1 cellular context compared by ENCODE assay signal in the genomic region with DNA sequence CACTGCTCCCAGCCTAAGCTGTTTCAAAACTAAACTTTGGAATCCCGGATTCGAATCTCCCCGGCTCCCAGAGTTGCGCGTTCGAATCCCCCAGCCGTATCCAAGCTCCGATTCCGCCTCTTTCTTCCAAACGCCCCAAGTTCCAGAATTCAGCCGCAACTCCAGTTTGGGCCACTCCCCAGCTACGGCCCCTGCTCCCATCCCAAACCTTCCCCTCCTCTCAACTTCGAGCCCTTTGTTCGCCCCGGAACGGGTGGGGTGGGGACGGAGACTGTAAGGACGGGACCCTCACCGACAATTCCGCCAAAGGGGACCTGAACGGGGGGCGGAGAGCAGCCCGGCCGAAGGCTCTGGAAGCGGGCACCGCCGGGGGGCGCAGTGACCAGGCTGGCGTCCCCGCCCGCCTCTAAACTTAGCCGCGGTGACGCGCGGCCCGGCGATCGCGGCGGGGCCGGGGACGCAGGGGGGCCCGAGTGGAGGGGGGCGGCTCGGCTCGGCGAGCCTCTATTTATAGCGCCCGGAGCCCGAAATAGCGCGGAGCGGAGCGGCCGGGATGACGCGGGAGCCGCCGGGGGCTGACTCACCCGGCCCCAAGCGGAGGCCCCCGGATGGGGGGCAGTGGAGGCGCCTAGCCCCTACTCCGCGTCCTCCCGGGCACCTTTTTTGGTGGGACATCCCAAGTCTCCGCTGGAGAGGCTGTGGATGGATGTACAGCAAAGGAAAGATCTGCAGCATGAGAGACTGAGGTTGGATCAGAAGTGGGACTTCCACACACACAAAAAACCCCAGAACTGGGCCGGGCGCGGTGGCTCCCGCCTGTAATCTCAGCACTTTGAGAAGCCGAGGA.
TF ChIP-seq lines count a peak whose summit lies in the region.

No MANE protein-coding gene starts in this region.

TF ChIP-seq in HepG2, 621 proteins besides CTCF, POLR2A, EP300 and RAD21 (continued from another document and continues in another):
- TF ChIP-seq, protein P1, sequence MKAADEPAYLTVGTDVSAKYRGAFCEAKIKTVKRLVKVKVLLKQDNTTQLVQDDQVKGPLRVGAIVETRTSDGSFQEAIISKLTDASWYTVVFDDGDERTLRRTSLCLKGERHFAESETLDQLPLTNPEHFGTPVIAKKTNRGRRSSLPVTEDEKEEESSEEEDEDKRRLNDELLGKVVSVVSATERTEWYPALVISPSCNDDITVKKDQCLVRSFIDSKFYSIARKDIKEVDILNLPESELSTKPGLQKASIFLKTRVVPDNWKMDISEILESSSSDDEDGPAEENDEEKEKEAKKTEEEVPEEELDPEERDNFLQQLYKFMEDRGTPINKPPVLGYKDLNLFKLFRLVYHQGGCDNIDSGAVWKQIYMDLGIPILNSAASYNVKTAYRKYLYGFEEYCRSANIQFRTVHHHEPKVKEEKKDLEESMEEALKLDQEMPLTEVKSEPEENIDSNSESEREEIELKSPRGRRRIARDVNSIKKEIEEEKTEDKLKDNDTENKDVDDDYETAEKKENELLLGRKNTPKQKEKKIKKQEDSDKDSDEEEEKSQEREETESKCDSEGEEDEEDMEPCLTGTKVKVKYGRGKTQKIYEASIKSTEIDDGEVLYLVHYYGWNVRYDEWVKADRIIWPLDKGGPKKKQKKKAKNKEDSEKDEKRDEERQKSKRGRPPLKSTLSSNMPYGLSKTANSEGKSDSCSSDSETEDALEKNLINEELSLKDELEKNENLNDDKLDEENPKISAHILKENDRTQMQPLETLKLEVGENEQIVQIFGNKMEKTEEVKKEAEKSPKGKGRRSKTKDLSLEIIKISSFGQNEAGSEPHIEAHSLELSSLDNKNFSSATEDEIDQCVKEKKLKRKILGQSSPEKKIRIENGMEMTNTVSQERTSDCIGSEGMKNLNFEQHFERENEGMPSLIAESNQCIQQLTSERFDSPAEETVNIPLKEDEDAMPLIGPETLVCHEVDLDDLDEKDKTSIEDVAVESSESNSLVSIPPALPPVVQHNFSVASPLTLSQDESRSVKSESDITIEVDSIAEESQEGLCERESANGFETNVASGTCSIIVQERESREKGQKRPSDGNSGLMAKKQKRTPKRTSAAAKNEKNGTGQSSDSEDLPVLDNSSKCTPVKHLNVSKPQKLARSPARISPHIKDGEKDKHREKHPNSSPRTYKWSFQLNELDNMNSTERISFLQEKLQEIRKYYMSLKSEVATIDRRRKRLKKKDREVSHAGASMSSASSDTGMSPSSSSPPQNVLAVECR (CRISPR knock-in tag; IDR thresholded peaks at IDR 0.05; ENCODE audit: borderline replicate concordance) = peak; percentile 42; the same call in 1 of the 2 replicates
- TF ChIP-seq, protein P2, sequence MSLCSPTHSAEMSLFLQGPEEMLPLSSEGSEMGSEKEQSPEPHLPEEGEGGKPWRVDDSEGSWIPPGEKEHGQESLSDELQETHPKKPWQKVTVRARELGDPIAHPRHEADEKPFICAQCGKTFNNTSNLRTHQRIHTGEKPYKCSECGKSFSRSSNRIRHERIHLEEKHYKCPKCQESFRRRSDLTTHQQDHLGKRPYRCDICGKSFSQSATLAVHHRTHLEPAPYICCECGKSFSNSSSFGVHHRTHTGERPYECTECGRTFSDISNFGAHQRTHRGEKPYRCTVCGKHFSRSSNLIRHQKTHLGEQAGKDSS (CRISPR knock-in tag; IDR thresholded peaks at IDR 0.05; ENCODE audit: borderline replicate concordance, low read depth) = no peak
- TF ChIP-seq ZNF501 (CRISPR knock-in tag; IDR thresholded peaks at IDR 0.05) = 0 out of 2 replicates have a peak, but pooled peaks have one; percentile 47
- TF ChIP-seq, protein P3, sequence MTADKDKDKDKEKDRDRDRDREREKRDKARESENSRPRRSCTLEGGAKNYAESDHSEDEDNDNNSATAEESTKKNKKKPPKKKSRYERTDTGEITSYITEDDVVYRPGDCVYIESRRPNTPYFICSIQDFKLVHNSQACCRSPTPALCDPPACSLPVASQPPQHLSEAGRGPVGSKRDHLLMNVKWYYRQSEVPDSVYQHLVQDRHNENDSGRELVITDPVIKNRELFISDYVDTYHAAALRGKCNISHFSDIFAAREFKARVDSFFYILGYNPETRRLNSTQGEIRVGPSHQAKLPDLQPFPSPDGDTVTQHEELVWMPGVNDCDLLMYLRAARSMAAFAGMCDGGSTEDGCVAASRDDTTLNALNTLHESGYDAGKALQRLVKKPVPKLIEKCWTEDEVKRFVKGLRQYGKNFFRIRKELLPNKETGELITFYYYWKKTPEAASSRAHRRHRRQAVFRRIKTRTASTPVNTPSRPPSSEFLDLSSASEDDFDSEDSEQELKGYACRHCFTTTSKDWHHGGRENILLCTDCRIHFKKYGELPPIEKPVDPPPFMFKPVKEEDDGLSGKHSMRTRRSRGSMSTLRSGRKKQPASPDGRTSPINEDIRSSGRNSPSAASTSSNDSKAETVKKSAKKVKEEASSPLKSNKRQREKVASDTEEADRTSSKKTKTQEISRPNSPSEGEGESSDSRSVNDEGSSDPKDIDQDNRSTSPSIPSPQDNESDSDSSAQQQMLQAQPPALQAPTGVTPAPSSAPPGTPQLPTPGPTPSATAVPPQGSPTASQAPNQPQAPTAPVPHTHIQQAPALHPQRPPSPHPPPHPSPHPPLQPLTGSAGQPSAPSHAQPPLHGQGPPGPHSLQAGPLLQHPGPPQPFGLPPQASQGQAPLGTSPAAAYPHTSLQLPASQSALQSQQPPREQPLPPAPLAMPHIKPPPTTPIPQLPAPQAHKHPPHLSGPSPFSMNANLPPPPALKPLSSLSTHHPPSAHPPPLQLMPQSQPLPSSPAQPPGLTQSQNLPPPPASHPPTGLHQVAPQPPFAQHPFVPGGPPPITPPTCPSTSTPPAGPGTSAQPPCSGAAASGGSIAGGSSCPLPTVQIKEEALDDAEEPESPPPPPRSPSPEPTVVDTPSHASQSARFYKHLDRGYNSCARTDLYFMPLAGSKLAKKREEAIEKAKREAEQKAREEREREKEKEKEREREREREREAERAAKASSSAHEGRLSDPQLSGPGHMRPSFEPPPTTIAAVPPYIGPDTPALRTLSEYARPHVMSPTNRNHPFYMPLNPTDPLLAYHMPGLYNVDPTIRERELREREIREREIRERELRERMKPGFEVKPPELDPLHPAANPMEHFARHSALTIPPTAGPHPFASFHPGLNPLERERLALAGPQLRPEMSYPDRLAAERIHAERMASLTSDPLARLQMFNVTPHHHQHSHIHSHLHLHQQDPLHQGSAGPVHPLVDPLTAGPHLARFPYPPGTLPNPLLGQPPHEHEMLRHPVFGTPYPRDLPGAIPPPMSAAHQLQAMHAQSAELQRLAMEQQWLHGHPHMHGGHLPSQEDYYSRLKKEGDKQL (CRISPR knock-in tag; IDR thresholded peaks at IDR 0.05; ENCODE audit: low read depth) = no peak
- no peak for TF ChIP-seq HDAC6 (IDR thresholded peaks at IDR 0.05; ENCODE audit: low read depth, low read length)
- TF ChIP-seq HMG20A (CRISPR knock-in tag; IDR thresholded peaks at IDR 0.05; ENCODE audit: borderline replicate concordance) = no peak
- TF ChIP-seq NFE2 (CRISPR knock-in tag; IDR thresholded peaks at IDR 0.05) = no peak
- no peak for TF ChIP-seq ZFP41 (CRISPR knock-in tag; IDR thresholded peaks at IDR 0.05; ENCODE audit: borderline replicate concordance)
- TF ChIP-seq CAMTA2 (CRISPR knock-in tag; IDR thresholded peaks at IDR 0.05; ENCODE audit: borderline replicate concordance) = no peak
- no peak for TF ChIP-seq RBM22 (optimal IDR thresholded peaks at IDR 0.05; ENCODE audit: low read length)
- no peak for TF ChIP-seq ZNF225 (CRISPR knock-in tag; IDR thresholded peaks at IDR 0.05)
- TF ChIP-seq, protein P4, sequence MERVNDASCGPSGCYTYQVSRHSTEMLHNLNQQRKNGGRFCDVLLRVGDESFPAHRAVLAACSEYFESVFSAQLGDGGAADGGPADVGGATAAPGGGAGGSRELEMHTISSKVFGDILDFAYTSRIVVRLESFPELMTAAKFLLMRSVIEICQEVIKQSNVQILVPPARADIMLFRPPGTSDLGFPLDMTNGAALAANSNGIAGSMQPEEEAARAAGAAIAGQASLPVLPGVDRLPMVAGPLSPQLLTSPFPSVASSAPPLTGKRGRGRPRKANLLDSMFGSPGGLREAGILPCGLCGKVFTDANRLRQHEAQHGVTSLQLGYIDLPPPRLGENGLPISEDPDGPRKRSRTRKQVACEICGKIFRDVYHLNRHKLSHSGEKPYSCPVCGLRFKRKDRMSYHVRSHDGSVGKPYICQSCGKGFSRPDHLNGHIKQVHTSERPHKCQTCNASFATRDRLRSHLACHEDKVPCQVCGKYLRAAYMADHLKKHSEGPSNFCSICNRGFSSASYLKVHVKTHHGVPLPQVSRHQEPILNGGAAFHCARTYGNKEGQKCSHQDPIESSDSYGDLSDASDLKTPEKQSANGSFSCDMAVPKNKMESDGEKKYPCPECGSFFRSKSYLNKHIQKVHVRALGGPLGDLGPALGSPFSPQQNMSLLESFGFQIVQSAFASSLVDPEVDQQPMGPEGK (CRISPR knock-in tag; IDR thresholded peaks at IDR 0.05) = peak; percentile 19; the same call in 1 of the 2 replicates
- no peak for TF ChIP-seq HHEX (CRISPR knock-in tag; IDR thresholded peaks at IDR 0.05)
- TF ChIP-seq ZNF839 (CRISPR knock-in tag; IDR thresholded peaks at IDR 0.05; ENCODE audit: borderline replicate concordance) = no peak
- no peak for TF ChIP-seq DMAP1 (CRISPR knock-in tag; IDR thresholded peaks at IDR 0.05)
- no peak for TF ChIP-seq ZNF557 (CRISPR knock-in tag; IDR thresholded peaks at IDR 0.05)
- peak; percentile 86 for TF ChIP-seq RCOR2 (CRISPR knock-in tag; IDR thresholded peaks at IDR 0.05)
- no peak for TF ChIP-seq GABPB1 (CRISPR knock-in tag; IDR thresholded peaks at IDR 0.05)
- no peak for TF ChIP-seq MYC (CRISPR knock-in tag; IDR thresholded peaks at IDR 0.05; ENCODE audit: borderline replicate concordance)
- TF ChIP-seq, protein P5, sequence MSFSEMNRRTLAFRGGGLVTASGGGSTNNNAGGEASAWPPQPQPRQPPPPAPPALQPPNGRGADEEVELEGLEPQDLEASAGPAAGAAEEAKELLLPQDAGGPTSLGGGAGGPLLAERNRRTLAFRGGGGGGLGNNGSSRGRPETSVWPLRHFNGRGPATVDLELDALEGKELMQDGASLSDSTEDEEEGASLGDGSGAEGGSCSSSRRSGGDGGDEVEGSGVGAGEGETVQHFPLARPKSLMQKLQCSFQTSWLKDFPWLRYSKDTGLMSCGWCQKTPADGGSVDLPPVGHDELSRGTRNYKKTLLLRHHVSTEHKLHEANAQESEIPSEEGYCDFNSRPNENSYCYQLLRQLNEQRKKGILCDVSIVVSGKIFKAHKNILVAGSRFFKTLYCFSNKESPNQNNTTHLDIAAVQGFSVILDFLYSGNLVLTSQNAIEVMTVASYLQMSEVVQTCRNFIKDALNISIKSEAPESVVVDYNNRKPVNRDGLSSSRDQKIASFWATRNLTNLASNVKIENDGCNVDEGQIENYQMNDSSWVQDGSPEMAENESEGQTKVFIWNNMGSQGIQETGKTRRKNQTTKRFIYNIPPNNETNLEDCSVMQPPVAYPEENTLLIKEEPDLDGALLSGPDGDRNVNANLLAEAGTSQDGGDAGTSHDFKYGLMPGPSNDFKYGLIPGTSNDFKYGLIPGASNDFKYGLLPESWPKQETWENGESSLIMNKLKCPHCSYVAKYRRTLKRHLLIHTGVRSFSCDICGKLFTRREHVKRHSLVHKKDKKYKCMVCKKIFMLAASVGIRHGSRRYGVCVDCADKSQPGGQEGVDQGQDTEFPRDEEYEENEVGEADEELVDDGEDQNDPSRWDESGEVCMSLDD (CRISPR knock-in tag; IDR thresholded peaks at IDR 0.05; ENCODE audit: borderline replicate concordance) = no peak
- no peak for TF ChIP-seq MYNN (CRISPR knock-in tag; IDR thresholded peaks at IDR 0.05; ENCODE audit: low read depth)
- peak; percentile 96 for TF ChIP-seq CHD4 (IDR thresholded peaks at IDR 0.05; ENCODE audit: borderline replicate concordance, low read length)
- TF ChIP-seq NRL (CRISPR knock-in tag; IDR thresholded peaks at IDR 0.05; ENCODE audit: borderline replicate concordance) = no peak
- TF ChIP-seq JUND (CRISPR knock-in tag; IDR thresholded peaks at IDR 0.05) = no peak
- TF ChIP-seq, protein P6, sequence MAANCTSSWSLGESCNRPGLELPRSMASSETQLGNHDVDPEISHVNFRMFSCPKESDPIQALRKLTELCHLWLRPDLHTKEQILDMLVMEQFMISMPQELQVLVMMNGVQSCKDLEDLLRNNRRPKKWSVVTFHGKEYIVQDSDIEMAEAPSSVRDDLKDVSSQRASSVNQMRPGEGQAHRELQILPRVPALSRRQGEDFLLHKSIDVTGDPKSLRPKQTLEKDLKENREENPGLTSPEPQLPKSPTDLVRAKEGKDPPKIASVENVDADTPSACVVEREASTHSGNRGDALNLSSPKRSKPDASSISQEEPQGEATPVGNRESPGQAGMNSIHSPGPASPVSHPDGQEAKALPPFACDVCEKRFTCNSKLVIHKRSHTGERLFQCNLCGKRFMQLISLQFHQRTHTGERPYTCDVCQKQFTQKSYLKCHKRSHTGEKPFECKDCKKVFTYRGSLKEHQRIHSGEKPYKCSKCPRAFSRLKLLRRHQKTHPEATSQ (CRISPR knock-in tag; IDR thresholded peaks at IDR 0.05; ENCODE audit: borderline replicate concordance) = no peak
- TF ChIP-seq SRSF1 (optimal IDR thresholded peaks at IDR 0.05; ENCODE audit: low read depth, low read length) = peak; percentile 24
- peak; percentile 91 for TF ChIP-seq ADNP (CRISPR knock-in tag; IDR thresholded peaks at IDR 0.05)
- no peak for TF ChIP-seq ZBTB42 (CRISPR knock-in tag; IDR thresholded peaks at IDR 0.05)
- TF ChIP-seq ZFP62 (CRISPR knock-in tag; IDR thresholded peaks at IDR 0.05) = no peak
- TF ChIP-seq ZNF232 (CRISPR knock-in tag; IDR thresholded peaks at IDR 0.05; ENCODE audit: borderline replicate concordance) = no peak
- TF ChIP-seq RORA (CRISPR knock-in tag; IDR thresholded peaks at IDR 0.05) = no peak
- TF ChIP-seq, protein P7, sequence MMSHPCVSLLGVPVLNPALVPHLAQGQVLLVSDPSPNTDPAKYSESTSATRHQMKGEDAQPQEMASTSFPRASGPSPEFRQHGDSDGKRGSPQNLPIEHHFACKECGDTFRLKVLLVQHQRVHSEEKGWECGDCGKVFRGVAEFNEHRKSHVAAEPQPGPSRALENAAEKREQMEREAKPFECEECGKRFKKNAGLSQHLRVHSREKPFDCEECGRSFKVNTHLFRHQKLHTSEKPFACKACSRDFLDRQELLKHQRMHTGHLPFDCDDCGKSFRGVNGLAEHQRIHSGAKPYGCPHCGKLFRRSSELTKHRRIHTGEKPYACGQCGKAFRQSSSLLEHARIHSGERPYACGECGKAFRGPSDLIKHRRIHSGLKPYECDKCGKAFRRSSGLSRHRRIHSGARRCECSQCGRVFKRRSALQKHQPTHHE (CRISPR knock-in tag; IDR thresholded peaks at IDR 0.05; ENCODE audit: borderline replicate concordance) = no peak
- TF ChIP-seq ZBTB38 (CRISPR knock-in tag; IDR thresholded peaks at IDR 0.05) = no peak
- no peak for TF ChIP-seq ATAD3A (CRISPR knock-in tag; IDR thresholded peaks at IDR 0.05)
- TF ChIP-seq ZNF430 (CRISPR knock-in tag; IDR thresholded peaks at IDR 0.05) = peak; percentile 54; the same call in 1 of the 2 replicates
- TF ChIP-seq, protein P8, sequence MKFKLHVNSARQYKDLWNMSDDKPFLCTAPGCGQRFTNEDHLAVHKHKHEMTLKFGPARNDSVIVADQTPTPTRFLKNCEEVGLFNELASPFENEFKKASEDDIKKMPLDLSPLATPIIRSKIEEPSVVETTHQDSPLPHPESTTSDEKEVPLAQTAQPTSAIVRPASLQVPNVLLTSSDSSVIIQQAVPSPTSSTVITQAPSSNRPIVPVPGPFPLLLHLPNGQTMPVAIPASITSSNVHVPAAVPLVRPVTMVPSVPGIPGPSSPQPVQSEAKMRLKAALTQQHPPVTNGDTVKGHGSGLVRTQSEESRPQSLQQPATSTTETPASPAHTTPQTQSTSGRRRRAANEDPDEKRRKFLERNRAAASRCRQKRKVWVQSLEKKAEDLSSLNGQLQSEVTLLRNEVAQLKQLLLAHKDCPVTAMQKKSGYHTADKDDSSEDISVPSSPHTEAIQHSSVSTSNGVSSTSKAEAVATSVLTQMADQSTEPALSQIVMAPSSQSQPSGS (CRISPR knock-in tag; IDR thresholded peaks at IDR 0.05) = no peak
- TF ChIP-seq KAT8 (CRISPR knock-in tag; IDR thresholded peaks at IDR 0.05) = no peak
- TF ChIP-seq FOXA1 (IDR thresholded peaks at IDR 0.05) = no peak
- no peak for TF ChIP-seq FOXA1 (CRISPR knock-in tag; IDR thresholded peaks at IDR 0.05)
- TF ChIP-seq PHF20 (CRISPR knock-in tag; IDR thresholded peaks at IDR 0.05) = no peak
